Comparison of ENCODE assay signal across 10 cellular contexts in the genomic region with DNA sequence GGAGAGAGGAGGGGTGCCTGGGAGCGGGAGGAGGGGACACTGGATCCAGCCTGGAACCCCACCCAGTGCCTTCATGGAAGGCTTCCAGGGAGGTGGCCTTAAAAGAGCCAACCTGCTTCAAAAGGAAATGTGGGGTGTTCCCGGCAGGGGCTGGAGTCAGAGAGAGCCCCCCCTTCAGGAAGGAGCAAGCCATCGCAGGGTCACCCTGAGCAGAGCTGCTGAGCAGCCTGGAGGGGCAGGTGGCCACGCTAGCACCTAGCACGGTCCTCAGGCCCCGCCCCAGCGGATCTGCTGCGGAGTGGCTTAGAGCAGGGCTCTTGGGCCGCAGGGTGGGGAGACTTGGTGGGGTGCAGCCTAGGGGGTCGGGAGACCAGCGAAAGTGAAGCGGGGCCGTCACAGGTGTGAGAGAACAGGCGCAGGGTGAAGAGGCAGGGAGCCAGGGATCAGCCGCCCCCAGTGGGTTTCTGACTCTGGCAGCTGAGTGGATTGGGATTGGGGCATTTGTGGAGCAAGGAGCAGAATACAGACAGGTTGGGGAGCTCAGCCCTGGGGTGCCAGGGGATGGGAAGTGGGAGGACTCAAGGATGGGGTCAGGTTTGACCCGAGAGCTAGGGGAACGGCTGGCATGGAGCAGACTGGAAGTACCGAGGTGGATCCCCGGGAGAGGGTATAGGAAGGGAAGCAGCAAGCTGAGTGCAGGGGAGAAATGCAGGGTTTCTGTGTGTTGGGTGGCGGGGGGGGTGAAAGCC. TPM values are rescaled to one million over a fixed set of nuclear protein-coding genes. Genes with fewer than 3 reads are reported as not detected.
A peak's percentile ranks its signal among the peaks of the same experiment; 100 is the strongest.
DNase-seq lines count a peak whose midpoint lies in the region; ATAC-seq, FAIRE-seq and TF ChIP-seq lines count a peak whose summit lies in the region.
"Had no signal": no experiment of that assay in that cellular context is flagged by ENCODE, and none has a peak within 500 bp of the region (broad histone marks: within the 10 kb centered on the region; RNA-seq: fewer than 3 reads in every experiment).

No MANE protein-coding gene starts in this region.

- H3K4me3 Mint-ChIP-seq in CD8-positive, alpha-beta T cell = no peak overlapping the region
- H3K4me3 Mint-ChIP-seq in memory B cell = no peak overlapping the region

- no peaks in the 10 kb centered on the region for H3K9me3 ChIP-seq in CD8-positive, alpha-beta T cell (ENCODE audit: low read length)
- no peaks in the 10 kb centered on the region for H3K9me3 ChIP-seq in K562 (replicated peaks; ENCODE audit: control insufficient read depth, insufficient read depth, low read depth, low read length)

- H3K27ac ChIP-seq in CD8-positive, alpha-beta T cell (ENCODE audit: low read depth, low read length) = no peak overlapping the region
- H3K27ac ChIP-seq in K562 (ENCODE audit: extremely low read depth, low read depth, low read length) (peak overlapping the region; percentile 9; the same call in 1 of the 3 replicates), coronary artery (no peak overlapping the region)

- in situ Hi-C loops in K562 (cut with MboI) = no loop called here

- TF ChIP-seq CTCF in CD8-positive, alpha-beta T cell (IDR thresholded peaks at IDR 0.05) = no peak
- TF ChIP-seq CTCF in K562 (IDR thresholded peaks at IDR 0.05 in 2 of 3, conservative IDR thresholded peaks at IDR 0.05 in 1 of 3; ENCODE audit: insufficient read depth in 2 of 3, low read depth in 1 of 3, low read length in 3 of 3) (peak; percentile 97 to 99 (median 97)), coronary artery (IDR thresholded peaks at IDR 0.05) (no peak)

- no peak for TF ChIP-seq EP300 in K562 (IDR thresholded peaks at IDR 0.05; ENCODE audit: low read length)

- FAIRE-seq in K562 (lab: Jason Lieb, UNC) = peak; percentile 97

- peak overlapping the region; percentile 94 for H2AFZ ChIP-seq in K562 (ENCODE audit: low read depth, low read length)

- CTCF ChIA-PET in CD8-positive, alpha-beta T cell (lab: Charles Lee) = no interaction called here
- CTCF ChIA-PET in K562 (lab: Yijun Ruan, JAX; ENCODE audit: low intra/inter-chr PET ratio) = no interaction called here

- H3K4me1 Mint-ChIP-seq in CD8-positive, alpha-beta T cell (ENCODE audit: low read depth) = peaks cover 3% of the 10 kb centered on the region
- H3K4me1 Mint-ChIP-seq in memory B cell = peaks cover 2% of the 10 kb centered on the region

- H3K79me2 ChIP-seq in K562 (ENCODE audit: control insufficient read depth, insufficient read depth, low read length) = no peaks in the 10 kb centered on the region

- TF ChIP-seq POLR2A in K562 (conservative IDR thresholded peaks at IDR 0.05) = 0 out of 2 replicates have a peak, but pooled peaks have one; percentile 20

- intact Hi-C loops in CD8-positive, alpha-beta T cell (cut with DNase I, micrococcal nuclease) = no loop called here
- intact Hi-C loops in K562 (cut with micrococcal nuclease) = no loop called here

- 45% methylated on average over 19 of the region's 20 CpGs for WGBS in K562 (ENCODE audit: insufficient coverage, low coverage, missing lambda C conversion rate)

- H3K27me3 Mint-ChIP-seq in CD8-positive, alpha-beta T cell (ENCODE audit: low read depth) = no peaks in the 10 kb centered on the region
- peaks cover 7% of the 10 kb centered on the region for H3K27me3 Mint-ChIP-seq in memory B cell

- H4K20me1 ChIP-seq in K562 (replicated peaks; ENCODE audit: control insufficient read depth, insufficient read depth, low read length) = no peaks in the 10 kb centered on the region

- H3K9me1 ChIP-seq in K562 (ENCODE audit: control insufficient read depth, insufficient read depth, low read length) = peaks cover 8% of the 10 kb centered on the region

- no peaks in the 10 kb centered on the region for H3K4me1 ChIP-seq in CD8-positive, alpha-beta T cell (ENCODE audit: insufficient read depth, low read length)
- H3K4me1 ChIP-seq in K562 (replicated peaks in 1 of 2; ENCODE audit: control insufficient read depth in 2 of 2, insufficient read depth in 2 of 2, low read length in 2 of 2) = peaks cover 17 to 71% of the 10 kb centered on the region in 2 experiments

- peak; percentile 44 for ATAC-seq in CD8-positive, alpha-beta T cell
- ATAC-seq in K562 (peak; percentile 94), memory B cell (ENCODE audit: low read depth) (peak; percentile 32)

- no peak for DNase-seq in CD8-positive, alpha-beta T cell
- DNase-seq in HT-29 (ENCODE audit: low spot score) = peak; percentile 87
- DNase-seq in K562 (ENCODE audit: extremely low read depth in 1 of 4, low spot score in 3 of 4) = peak; percentile 93 to 99 (median 96)
- DNase-seq in memory B cell (ENCODE audit: low spot score in 2 of 2) = no peak
- DNase-seq in epidermal melanocyte (ENCODE audit: insufficient read length, low spot score) = no peak
- DNase-seq in putamen (ENCODE audit: low spot score) = no peak
- DNase-seq in coronary artery (ENCODE audit: low spot score) = no peak
- DNase-seq in DMS79 treated with DMSO at 0.1 percent for 48 hours (lab: John Stamatoyannopoulos, UW) = no peak

- H3K36me3 ChIP-seq in CD8-positive, alpha-beta T cell (ENCODE audit: insufficient read depth, low read length) = no peaks in the 10 kb centered on the region
- no peaks in the 10 kb centered on the region for H3K36me3 ChIP-seq in K562 (ENCODE audit: control insufficient read depth, insufficient read depth, low read length)

- no peaks in the 10 kb centered on the region for H3K9me3 Mint-ChIP-seq in CD8-positive, alpha-beta T cell
- no peaks in the 10 kb centered on the region for H3K9me3 Mint-ChIP-seq in memory B cell

- H3K36me3 Mint-ChIP-seq in CD8-positive, alpha-beta T cell = no peaks in the 10 kb centered on the region
- H3K36me3 Mint-ChIP-seq in memory B cell = no peaks in the 10 kb centered on the region

- peak overlapping the region; percentile 61 for H3K4me2 ChIP-seq in K562 (ENCODE audit: insufficient read depth, low read length)

- no peak overlapping the region for H3K27ac Mint-ChIP-seq in CD8-positive, alpha-beta T cell
- H3K27ac Mint-ChIP-seq in memory B cell = no peak overlapping the region

- peak overlapping the region; percentile 10 to 82 for H3K9ac ChIP-seq in K562 (ENCODE audit: insufficient read depth in 1 of 2, low read depth in 2 of 2, low read length in 2 of 2)

- no TSS peak for BruUV-seq in K562 (replicated peaks; lab: Mats Ljungman, UMichigan)

- H3K27me3 ChIP-seq in CD8-positive, alpha-beta T cell (ENCODE audit: insufficient read depth, low read length) = no peaks in the 10 kb centered on the region
- no peaks in the 10 kb centered on the region for H3K27me3 ChIP-seq in K562 (ENCODE audit: control insufficient read depth in 2 of 2, insufficient read depth in 2 of 2, low read length in 2 of 2)

- POLR2A ChIA-PET in CD8-positive, alpha-beta T cell (lab: Charles Lee) = no interaction called here
- POLR2A ChIA-PET in K562 (lab: Yijun Ruan, JAX) = interaction anchor here (0.5 to 3.6 kb wide), 11 partner anchors 10 to 72 kb away, joined by 3 to 37 read pairs (median 4); a partner anchor contains a TSS

- peak in 1 of 2 experiments; percentile 57; a peak in 2 of 4 replicates for TF ChIP-seq RAD21 in K562 (CRISPR knock-in tag; conservative IDR thresholded peaks at IDR 0.05 in 1 of 2, IDR thresholded peaks at IDR 0.05 in 1 of 2)

- H3K4me3 ChIP-seq in CD8-positive, alpha-beta T cell (ENCODE audit: low read depth, low read length) = no peak overlapping the region
- H3K4me3 ChIP-seq in K562 (no peak overlapping the region), coronary artery (no peak overlapping the region)

RNA-seq across cellular contexts. Expression of a gene that starts 1.5 kb away (rescaled TPM):
- total RNA-seq in CD8-positive, alpha-beta T cell = not detected
- 221 and 241 TPM in 2 replicates for total RNA-seq in HT-29 (2014; rRNA removed; shearing (Covaris generic))
- total RNA-seq in K562 (2011; cell fraction: chromatin; rRNA removed; ENCODE audit: low replicate concordance) = 0.58 and 2.0 TPM in 2 replicates
- total RNA-seq in K562 (2011; cell fraction: nucleolus; rRNA removed) = 1.1 and 1.3 TPM in 2 replicates
- total RNA-seq in K562 (2011; cell fraction: nucleoplasm; rRNA removed) = 1.7 TPM in 1 of 2 replicates, not detected in the other
- total RNA-seq in K562 (2014; rRNA removed) = 0.20 and 0.54 TPM in 2 replicates
- 0.47 TPM in 1 of 2 replicates, not detected in the other for total RNA-seq in K562 (2014; rRNA removed; fragmentation: Illumina TruSeq; extraction: Trizol)
- not detected in 2 replicates for total RNA-seq in K562 (2015; rRNA removed; fragmentation: Illumina TruSeq; extraction: Trizol)
- 0.40 and 0.72 TPM in 2 replicates for total RNA-seq in K562 (2021)
- 0.60 and 1.2 TPM in 2 replicates for polyA plus RNA-seq in K562 (2011; rRNA removed)
- 0.40 and 0.69 TPM in 2 replicates for polyA plus RNA-seq in K562 (2011; cell fraction: cytosol; rRNA removed)
- 3.3 and 4.8 TPM in 2 replicates for polyA plus RNA-seq in K562 (2011; cell fraction: nucleus; rRNA removed)
- 0.16 and 0.37 TPM in 2 replicates for polyA plus RNA-seq in K562 (2012)
- 0.22 and 1.0 TPM in 2 replicates for polyA plus RNA-seq in K562 (2014; fragmentation: Illumina TruSeq; extraction: Trizol)
- polyA plus RNA-seq in K562 (2014; fragmentation: Nextera tagmentation; extraction: Ambion mirVana) = under 1 TPM; 0.10 to 0.11 TPM
- polyA plus RNA-seq in K562 (2014; rRNA removed) = 0.21 and 0.65 TPM in 2 replicates
- 1.2 and 1.4 TPM in 2 replicates for polyA minus RNA-seq in K562 (2011; rRNA and poly(A)+ RNA removed)
- not detected in 2 replicates for polyA minus RNA-seq in K562 (2011; cell fraction: cytosol; rRNA and poly(A)+ RNA removed)
- not detected in 2 replicates for polyA minus RNA-seq in K562 (2011; cell fraction: nucleus; rRNA and poly(A)+ RNA removed)
- total RNA-seq: HT1080; T-helper 2 cell treated with Interferon-gamma antibody and Interleukin-4, amounts not matched to agents 100 ng/mL and 5 ng/mL, for 36 hours had no signal

RNA-seq across cellular contexts. Expression of a gene that starts 9.3 kb away (rescaled TPM):
- 10 to 100 TPM; 56.6 to 67.4 TPM for total RNA-seq in CD8-positive, alpha-beta T cell
- 439 and 565 TPM in 2 replicates for total RNA-seq in HT-29 (2014; rRNA removed; shearing (Covaris generic))
- 24.5 and 53.9 TPM in 2 replicates for total RNA-seq in K562 (2011; cell fraction: chromatin; rRNA removed; ENCODE audit: low replicate concordance)
- total RNA-seq in K562 (2011; cell fraction: nucleolus; rRNA removed) = 72.0 and 78.0 TPM in 2 replicates
- total RNA-seq in K562 (2011; cell fraction: nucleoplasm; rRNA removed) = 65.8 and 106 TPM in 2 replicates
- total RNA-seq in K562 (2014; rRNA removed) (331 and 433 TPM in 2 replicates), K562 (2014; rRNA removed; fragmentation: Illumina TruSeq; extraction: Trizol) (11.5 and 11.9 TPM in 2 replicates), K562 (2015; rRNA removed; fragmentation: Illumina TruSeq; extraction: Trizol) (109 and 123 TPM in 2 replicates), K562 (2021) (172 and 177 TPM in 2 replicates)
- polyA plus RNA-seq in K562 (2011; rRNA removed) (87.1 and 125 TPM in 2 replicates), K562 (2014; fragmentation: Illumina TruSeq; extraction: Trizol) (30.1 and 181 TPM in 2 replicates), K562 (2014; fragmentation: Nextera tagmentation; extraction: Ambion mirVana) (10 to 100 TPM in 1 of 2 experiments, 1 to 10 TPM in 1; 4.2 to 13.7 TPM), K562 (2014; rRNA removed) (191 and 213 TPM in 2 replicates)
- polyA plus RNA-seq in K562 (2011; cell fraction: cytosol; rRNA removed) = 256 and 738 TPM in 2 replicates
- polyA plus RNA-seq in K562 (2011; cell fraction: nucleus; rRNA removed) = 139 and 249 TPM in 2 replicates
- polyA plus RNA-seq in K562 (2012) = 180 and 393 TPM in 2 replicates
- polyA minus RNA-seq in K562 (2011; rRNA and poly(A)+ RNA removed) = 19.8 and 21.1 TPM in 2 replicates
- polyA minus RNA-seq in K562 (2011; cell fraction: cytosol; rRNA and poly(A)+ RNA removed) = 74.5 and 112 TPM in 2 replicates
- 29.6 and 47.0 TPM in 2 replicates for polyA minus RNA-seq in K562 (2011; cell fraction: nucleus; rRNA and poly(A)+ RNA removed)

RNA-seq across cellular contexts. Expression of a gene that starts 23.2 kb away (rescaled TPM):
- 10 to 100 TPM; 38.8 to 44.6 TPM for total RNA-seq in CD8-positive, alpha-beta T cell
- 365 and 392 TPM in 2 replicates for total RNA-seq in HT-29 (2014; rRNA removed; shearing (Covaris generic))
- 91.2 and 285 TPM in 2 replicates for total RNA-seq in K562 (2011; cell fraction: chromatin; rRNA removed; ENCODE audit: low replicate concordance)
- total RNA-seq in K562 (2011; cell fraction: nucleolus; rRNA removed) = 223 and 287 TPM in 2 replicates
- 132 and 134 TPM in 2 replicates for total RNA-seq in K562 (2011; cell fraction: nucleoplasm; rRNA removed)
- total RNA-seq in K562 (2014; rRNA removed) (196 and 257 TPM in 2 replicates), K562 (2014; rRNA removed; fragmentation: Illumina TruSeq; extraction: Trizol) (34.3 and 50.3 TPM in 2 replicates), K562 (2015; rRNA removed; fragmentation: Illumina TruSeq; extraction: Trizol) (98.9 and 102 TPM in 2 replicates), K562 (2021) (135 and 137 TPM in 2 replicates)
- polyA plus RNA-seq in K562 (2011; rRNA removed) (90.1 and 106 TPM in 2 replicates), K562 (2014; fragmentation: Illumina TruSeq; extraction: Trizol) (89.2 and 128 TPM in 2 replicates), K562 (2014; fragmentation: Nextera tagmentation; extraction: Ambion mirVana) (1 to 10 TPM; 2.4 to 6.2 TPM), K562 (2014; rRNA removed) (128 and 149 TPM in 2 replicates)
- polyA plus RNA-seq in K562 (2011; cell fraction: cytosol; rRNA removed) = 92.2 and 177 TPM in 2 replicates
- 244 and 370 TPM in 2 replicates for polyA plus RNA-seq in K562 (2011; cell fraction: nucleus; rRNA removed)
- 94.0 and 96.2 TPM in 2 replicates for polyA plus RNA-seq in K562 (2012)
- polyA minus RNA-seq in K562 (2011; rRNA and poly(A)+ RNA removed) = 49.5 and 74.8 TPM in 2 replicates
- 57.2 and 75.5 TPM in 2 replicates for polyA minus RNA-seq in K562 (2011; cell fraction: cytosol; rRNA and poly(A)+ RNA removed)
- 73.1 and 77.3 TPM in 2 replicates for polyA minus RNA-seq in K562 (2011; cell fraction: nucleus; rRNA and poly(A)+ RNA removed)

RNA-seq across cellular contexts. Expression of a gene that starts 40.6 kb away (rescaled TPM):
- 100 to 1,000 TPM; 109 to 116 TPM for total RNA-seq in CD8-positive, alpha-beta T cell
- total RNA-seq in HT-29 (2014; rRNA removed; shearing (Covaris generic)) = 99.1 and 99.9 TPM in 2 replicates
- total RNA-seq in K562 (2011; cell fraction: chromatin; rRNA removed; ENCODE audit: low replicate concordance) = 263 and 434 TPM in 2 replicates
- 204 and 208 TPM in 2 replicates for total RNA-seq in K562 (2011; cell fraction: nucleolus; rRNA removed)
- 222 and 230 TPM in 2 replicates for total RNA-seq in K562 (2011; cell fraction: nucleoplasm; rRNA removed)
- total RNA-seq in K562 (2014; rRNA removed) (127 and 164 TPM in 2 replicates), K562 (2014; rRNA removed; fragmentation: Illumina TruSeq; extraction: Trizol) (55.4 and 57.1 TPM in 2 replicates), K562 (2015; rRNA removed; fragmentation: Illumina TruSeq; extraction: Trizol) (83.7 and 87.8 TPM in 2 replicates), K562 (2021) (329 and 330 TPM in 2 replicates)
- polyA plus RNA-seq in K562 (2011; rRNA removed) (82.1 and 168 TPM in 2 replicates), K562 (2014; fragmentation: Illumina TruSeq; extraction: Trizol) (244 and 291 TPM in 2 replicates), K562 (2014; fragmentation: Nextera tagmentation; extraction: Ambion mirVana) (10 to 100 TPM in 1 of 2 experiments, 1 to 10 TPM in 1; 6.6 to 12.6 TPM), K562 (2014; rRNA removed) (161 and 175 TPM in 2 replicates)
- 139 and 188 TPM in 2 replicates for polyA plus RNA-seq in K562 (2011; cell fraction: cytosol; rRNA removed)
- 284 and 400 TPM in 2 replicates for polyA plus RNA-seq in K562 (2011; cell fraction: nucleus; rRNA removed)
- polyA plus RNA-seq in K562 (2012) = 220 and 374 TPM in 2 replicates
- polyA minus RNA-seq in K562 (2011; rRNA and poly(A)+ RNA removed) = 76.1 and 76.4 TPM in 2 replicates
- polyA minus RNA-seq in K562 (2011; cell fraction: cytosol; rRNA and poly(A)+ RNA removed) = 115 and 157 TPM in 2 replicates
- polyA minus RNA-seq in K562 (2011; cell fraction: nucleus; rRNA and poly(A)+ RNA removed) = 42.3 and 58.8 TPM in 2 replicates

RNA-seq across cellular contexts. Expression of a gene that starts 52.4 kb away (rescaled TPM):
- 1 to 10 TPM; 1.4 to 1.5 TPM for total RNA-seq in CD8-positive, alpha-beta T cell
- total RNA-seq in HT-29 (2014; rRNA removed; shearing (Covaris generic)) = 83.8 and 87.7 TPM in 2 replicates
- total RNA-seq in K562 (2011; cell fraction: chromatin; rRNA removed; ENCODE audit: low replicate concordance) = 88.0 and 181 TPM in 2 replicates
- total RNA-seq in K562 (2011; cell fraction: nucleolus; rRNA removed) = 88.4 and 99.1 TPM in 2 replicates
- total RNA-seq in K562 (2011; cell fraction: nucleoplasm; rRNA removed) = 92.3 and 124 TPM in 2 replicates
- 6.6 and 7.9 TPM in 2 replicates for total RNA-seq in K562 (2014; rRNA removed)
- total RNA-seq in K562 (2014; rRNA removed; fragmentation: Illumina TruSeq; extraction: Trizol) = 4.5 and 5.2 TPM in 2 replicates
- total RNA-seq in K562 (2015; rRNA removed; fragmentation: Illumina TruSeq; extraction: Trizol) = 8.4 and 9.1 TPM in 2 replicates
- total RNA-seq in K562 (2021) = 20.7 and 23.1 TPM in 2 replicates
- 9.5 and 33.1 TPM in 2 replicates for polyA plus RNA-seq in K562 (2011; rRNA removed)
- 7.7 and 11.1 TPM in 2 replicates for polyA plus RNA-seq in K562 (2011; cell fraction: cytosol; rRNA removed)
- polyA plus RNA-seq in K562 (2011; cell fraction: nucleus; rRNA removed) = 108 and 126 TPM in 2 replicates
- 15.9 and 25.7 TPM in 2 replicates for polyA plus RNA-seq in K562 (2012)
- 10.0 and 15.5 TPM in 2 replicates for polyA plus RNA-seq in K562 (2014; fragmentation: Illumina TruSeq; extraction: Trizol)
- under 1 TPM; 0.39 to 0.58 TPM for polyA plus RNA-seq in K562 (2014; fragmentation: Nextera tagmentation; extraction: Ambion mirVana)
- 17.6 TPM in 2 replicates for polyA plus RNA-seq in K562 (2014; rRNA removed)
- polyA minus RNA-seq in K562 (2011; rRNA and poly(A)+ RNA removed) = 19.1 and 29.6 TPM in 2 replicates
- polyA minus RNA-seq in K562 (2011; cell fraction: cytosol; rRNA and poly(A)+ RNA removed) = 6.7 and 22.4 TPM in 2 replicates
- 55.2 and 137 TPM in 2 replicates for polyA minus RNA-seq in K562 (2011; cell fraction: nucleus; rRNA and poly(A)+ RNA removed)

Comparison
In these comparisons a context has a peak if more than half of its experiments do, and no peak if none do; other contexts are left out.
1. ATAC-seq: peak in every context shown above with its lines; median percentile 94 in K562; 44 in CD8-positive, alpha-beta T cell; 32 in memory B cell.
2. DNase-seq: peak in HT-29 (single experiment) and K562 (4 of 4); none in CD8-positive, alpha-beta T cell (0 of 7), memory B cell (0 of 2), epidermal melanocyte (single experiment), putamen (single experiment), coronary artery (single experiment) and DMS79 treated with DMSO at 0.1 percent for 48 hours (single experiment).
3. CTCF ChIP-seq: peak in K562 (3 of 3); none in CD8-positive, alpha-beta T cell (single experiment) and coronary artery (single experiment).
4. RNA of a gene that starts 1.5 kb away (total RNA-seq): 221 to 241 TPM in HT-29; 0.20 to 2.0 TPM in K562 and not detected in CD8-positive, alpha-beta T cell; every median in the first group is over 10 times any median in the second.